ENCODE assay signal across 1 cellular context in the genomic region with DNA sequence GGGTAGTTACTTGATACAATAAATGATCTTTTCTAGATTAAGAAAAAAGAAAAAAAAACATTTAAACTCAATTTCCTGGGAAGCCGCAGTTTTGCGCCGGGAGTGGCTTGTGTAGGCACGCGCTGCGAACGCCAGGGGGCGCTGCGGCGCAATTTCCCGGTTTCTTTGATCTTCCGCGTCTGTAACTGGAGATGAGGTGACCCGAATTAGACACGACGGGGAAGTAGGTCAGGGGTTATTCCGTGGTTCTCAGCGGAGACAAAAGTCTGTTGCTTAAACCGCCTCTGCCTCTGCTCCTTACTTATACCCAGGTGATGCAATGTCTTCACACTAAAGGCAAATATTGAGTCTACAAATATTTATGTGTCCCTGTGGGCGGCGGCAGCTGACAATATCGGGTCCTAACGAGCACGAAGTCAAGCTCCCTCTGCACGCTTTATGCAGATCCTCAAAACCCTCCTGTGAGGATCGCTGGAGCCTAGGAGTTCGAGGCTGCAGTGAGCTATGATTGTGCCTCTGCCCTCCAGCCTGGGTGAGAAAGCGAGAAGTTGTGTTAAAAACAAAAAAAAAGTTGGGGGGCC.
TF ChIP-seq lines count a peak whose summit lies in the region.

No MANE protein-coding gene starts in this region.

TF ChIP-seq in HepG2, 621 proteins besides CTCF, POLR2A, EP300 and RAD21 (continued from another document and continues in another):
- TF ChIP-seq, protein P1, sequence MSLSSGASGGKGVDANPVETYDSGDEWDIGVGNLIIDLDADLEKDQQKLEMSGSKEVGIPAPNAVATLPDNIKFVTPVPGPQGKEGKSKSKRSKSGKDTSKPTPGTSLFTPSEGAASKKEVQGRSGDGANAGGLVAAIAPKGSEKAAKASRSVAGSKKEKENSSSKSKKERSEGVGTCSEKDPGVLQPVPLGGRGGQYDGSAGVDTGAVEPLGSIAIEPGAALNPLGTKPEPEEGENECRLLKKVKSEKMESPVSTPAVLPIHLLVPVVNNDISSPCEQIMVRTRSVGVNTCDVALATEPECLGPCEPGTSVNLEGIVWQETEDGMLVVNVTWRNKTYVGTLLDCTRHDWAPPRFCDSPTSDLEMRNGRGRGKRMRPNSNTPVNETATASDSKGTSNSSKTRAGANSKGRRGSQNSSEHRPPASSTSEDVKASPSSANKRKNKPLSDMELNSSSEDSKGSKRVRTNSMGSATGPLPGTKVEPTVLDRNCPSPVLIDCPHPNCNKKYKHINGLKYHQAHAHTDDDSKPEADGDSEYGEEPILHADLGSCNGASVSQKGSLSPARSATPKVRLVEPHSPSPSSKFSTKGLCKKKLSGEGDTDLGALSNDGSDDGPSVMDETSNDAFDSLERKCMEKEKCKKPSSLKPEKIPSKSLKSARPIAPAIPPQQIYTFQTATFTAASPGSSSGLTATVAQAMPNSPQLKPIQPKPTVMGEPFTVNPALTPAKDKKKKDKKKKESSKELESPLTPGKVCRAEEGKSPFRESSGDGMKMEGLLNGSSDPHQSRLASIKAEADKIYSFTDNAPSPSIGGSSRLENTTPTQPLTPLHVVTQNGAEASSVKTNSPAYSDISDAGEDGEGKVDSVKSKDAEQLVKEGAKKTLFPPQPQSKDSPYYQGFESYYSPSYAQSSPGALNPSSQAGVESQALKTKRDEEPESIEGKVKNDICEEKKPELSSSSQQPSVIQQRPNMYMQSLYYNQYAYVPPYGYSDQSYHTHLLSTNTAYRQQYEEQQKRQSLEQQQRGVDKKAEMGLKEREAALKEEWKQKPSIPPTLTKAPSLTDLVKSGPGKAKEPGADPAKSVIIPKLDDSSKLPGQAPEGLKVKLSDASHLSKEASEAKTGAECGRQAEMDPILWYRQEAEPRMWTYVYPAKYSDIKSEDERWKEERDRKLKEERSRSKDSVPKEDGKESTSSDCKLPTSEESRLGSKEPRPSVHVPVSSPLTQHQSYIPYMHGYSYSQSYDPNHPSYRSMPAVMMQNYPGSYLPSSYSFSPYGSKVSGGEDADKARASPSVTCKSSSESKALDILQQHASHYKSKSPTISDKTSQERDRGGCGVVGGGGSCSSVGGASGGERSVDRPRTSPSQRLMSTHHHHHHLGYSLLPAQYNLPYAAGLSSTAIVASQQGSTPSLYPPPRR (CRISPR knock-in tag; IDR thresholded peaks at IDR 0.05; ENCODE audit: borderline replicate concordance) = peak; percentile 92
- TF ChIP-seq, protein P2, sequence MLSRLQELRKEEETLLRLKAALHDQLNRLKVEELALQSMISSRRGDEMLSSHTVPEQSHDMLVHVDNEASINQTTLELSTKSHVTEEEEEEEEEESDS (CRISPR knock-in tag; IDR thresholded peaks at IDR 0.05; ENCODE audit: borderline replicate concordance) = no peak
- TF ChIP-seq ATF1 (CRISPR knock-in tag; IDR thresholded peaks at IDR 0.05) (peak; percentile 64; the same call in 1 of the 2 replicates), EEA1 (CRISPR knock-in tag; IDR thresholded peaks at IDR 0.05; ENCODE audit: borderline replicate concordance) (no peak), NR2C2 (CRISPR knock-in tag; IDR thresholded peaks at IDR 0.05; ENCODE audit: borderline replicate concordance) (peak; percentile 85), ZNF230 (CRISPR knock-in tag; IDR thresholded peaks at IDR 0.05) (peak; percentile 48; the same call in 1 of the 2 replicates), CCDC6 (CRISPR knock-in tag; IDR thresholded peaks at IDR 0.05) (peak; percentile 54; the same call in 1 of the 2 replicates), NCOA1 (CRISPR knock-in tag; IDR thresholded peaks at IDR 0.05) (no peak), PRPF4 (IDR thresholded peaks at IDR 0.05; ENCODE audit: low read depth, low read length, poor library complexity, severe bottlenecking) (no peak), PHF5A (CRISPR knock-in tag; IDR thresholded peaks at IDR 0.05; ENCODE audit: low read depth, unreplicated experiment) (peak; percentile 70), ZKSCAN1 (IDR thresholded peaks at IDR 0.05; ENCODE audit: low read length) (no peak), ZBTB20 (CRISPR knock-in tag; IDR thresholded peaks at IDR 0.05; ENCODE audit: borderline replicate concordance, low read depth) (0 out of 2 replicates have a peak, but pooled peaks have one; percentile 36), HMG20A (CRISPR knock-in tag; IDR thresholded peaks at IDR 0.05; ENCODE audit: borderline replicate concordance) (peak; percentile 96), TARDBP (CRISPR knock-in tag; IDR thresholded peaks at IDR 0.05) (peak; percentile 75), MAZ (IDR thresholded peaks at IDR 0.05; ENCODE audit: borderline replicate concordance, low read depth, low read length) (peak; percentile 41; the same call in 1 of the 2 replicates), MAZ (CRISPR knock-in tag; IDR thresholded peaks at IDR 0.05; ENCODE audit: low read depth) (peak; percentile 84), SOX13 (IDR thresholded peaks at IDR 0.05) (peak; percentile 75; the same call in 1 of the 2 replicates), SOX13 (CRISPR knock-in tag; conservative IDR thresholded peaks at IDR 0.05 in 1 of 2, IDR thresholded peaks at IDR 0.05 in 1 of 2) (peak in 1 of 2 experiments; percentile 91; a peak in 2 of 4 replicates), FOSL1 (CRISPR knock-in tag; IDR thresholded peaks at IDR 0.05; ENCODE audit: borderline replicate concordance) (no peak), ESRRA (CRISPR knock-in tag; IDR thresholded peaks at IDR 0.05; ENCODE audit: low read depth) (no peak), ZNF253 (CRISPR knock-in tag; IDR thresholded peaks at IDR 0.05; ENCODE audit: borderline replicate concordance) (no peak), RELA (CRISPR knock-in tag; IDR thresholded peaks at IDR 0.05) (no peak), ZNF12 (CRISPR knock-in tag; IDR thresholded peaks at IDR 0.05) (peak; percentile 98), ZNF350 (CRISPR knock-in tag; IDR thresholded peaks at IDR 0.05; ENCODE audit: borderline replicate concordance, low read depth) (peak; percentile 88), RBM39 (IDR thresholded peaks at IDR 0.05; ENCODE audit: low read depth, low read length, poor library complexity, severe bottlenecking) (no peak), ZNF558 (CRISPR knock-in tag; IDR thresholded peaks at IDR 0.05; ENCODE audit: borderline replicate concordance) (peak; percentile 42; the same call in 1 of the 2 replicates), BHLHE40 (IDR thresholded peaks at IDR 0.05; ENCODE audit: low read length) (peak; percentile 60; the same call in 1 of the 2 replicates), GZF1 (CRISPR knock-in tag; IDR thresholded peaks at IDR 0.05) (peak; percentile 64; the same call in 1 of the 2 replicates), KDM5A (IDR thresholded peaks at IDR 0.05; ENCODE audit: borderline replicate concordance, low read length) (no peak), NPAS2 (CRISPR knock-in tag; IDR thresholded peaks at IDR 0.05; ENCODE audit: borderline replicate concordance) (no peak), ZMYM3 (CRISPR knock-in tag; IDR thresholded peaks at IDR 0.05) (peak; percentile 83), NFRKB (IDR thresholded peaks at IDR 0.05) (no peak), JDP2 (CRISPR knock-in tag; IDR thresholded peaks at IDR 0.05; ENCODE audit: borderline replicate concordance) (no peak), EHMT2 (IDR thresholded peaks at IDR 0.05; ENCODE audit: borderline replicate concordance, low read depth, low read length) (no peak), NR2F2 (IDR thresholded peaks at IDR 0.05; ENCODE audit: borderline replicate concordance, low read depth) (peak; percentile 65; the same call in 1 of the 2 replicates), NFE2 (CRISPR knock-in tag; IDR thresholded peaks at IDR 0.05) (no peak), ZBTB1 (CRISPR knock-in tag; IDR thresholded peaks at IDR 0.05; ENCODE audit: borderline replicate concordance) (no peak), FLYWCH1 (CRISPR knock-in tag; IDR thresholded peaks at IDR 0.05) (no peak), ZNF773 (CRISPR knock-in tag; IDR thresholded peaks at IDR 0.05; ENCODE audit: borderline replicate concordance) (no peak), ZSCAN9 (CRISPR knock-in tag; IDR thresholded peaks at IDR 0.05; ENCODE audit: borderline replicate concordance) (peak; percentile 81; the same call in 1 of the 2 replicates)
- TF ChIP-seq, protein P3, sequence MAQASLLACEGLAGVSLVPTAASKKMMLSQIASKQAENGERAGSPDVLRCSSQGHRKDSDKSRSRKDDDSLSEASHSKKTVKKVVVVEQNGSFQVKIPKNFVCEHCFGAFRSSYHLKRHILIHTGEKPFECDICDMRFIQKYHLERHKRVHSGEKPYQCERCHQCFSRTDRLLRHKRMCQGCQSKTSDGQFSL (CRISPR knock-in tag; IDR thresholded peaks at IDR 0.05) = no peak
- TF ChIP-seq, protein P4, sequence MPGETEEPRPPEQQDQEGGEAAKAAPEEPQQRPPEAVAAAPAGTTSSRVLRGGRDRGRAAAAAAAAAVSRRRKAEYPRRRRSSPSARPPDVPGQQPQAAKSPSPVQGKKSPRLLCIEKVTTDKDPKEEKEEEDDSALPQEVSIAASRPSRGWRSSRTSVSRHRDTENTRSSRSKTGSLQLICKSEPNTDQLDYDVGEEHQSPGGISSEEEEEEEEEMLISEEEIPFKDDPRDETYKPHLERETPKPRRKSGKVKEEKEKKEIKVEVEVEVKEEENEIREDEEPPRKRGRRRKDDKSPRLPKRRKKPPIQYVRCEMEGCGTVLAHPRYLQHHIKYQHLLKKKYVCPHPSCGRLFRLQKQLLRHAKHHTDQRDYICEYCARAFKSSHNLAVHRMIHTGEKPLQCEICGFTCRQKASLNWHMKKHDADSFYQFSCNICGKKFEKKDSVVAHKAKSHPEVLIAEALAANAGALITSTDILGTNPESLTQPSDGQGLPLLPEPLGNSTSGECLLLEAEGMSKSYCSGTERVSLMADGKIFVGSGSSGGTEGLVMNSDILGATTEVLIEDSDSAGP (CRISPR knock-in tag; IDR thresholded peaks at IDR 0.05; ENCODE audit: borderline replicate concordance) = peak; percentile 42; the same call in 1 of the 2 replicates
- TF ChIP-seq, protein P5, sequence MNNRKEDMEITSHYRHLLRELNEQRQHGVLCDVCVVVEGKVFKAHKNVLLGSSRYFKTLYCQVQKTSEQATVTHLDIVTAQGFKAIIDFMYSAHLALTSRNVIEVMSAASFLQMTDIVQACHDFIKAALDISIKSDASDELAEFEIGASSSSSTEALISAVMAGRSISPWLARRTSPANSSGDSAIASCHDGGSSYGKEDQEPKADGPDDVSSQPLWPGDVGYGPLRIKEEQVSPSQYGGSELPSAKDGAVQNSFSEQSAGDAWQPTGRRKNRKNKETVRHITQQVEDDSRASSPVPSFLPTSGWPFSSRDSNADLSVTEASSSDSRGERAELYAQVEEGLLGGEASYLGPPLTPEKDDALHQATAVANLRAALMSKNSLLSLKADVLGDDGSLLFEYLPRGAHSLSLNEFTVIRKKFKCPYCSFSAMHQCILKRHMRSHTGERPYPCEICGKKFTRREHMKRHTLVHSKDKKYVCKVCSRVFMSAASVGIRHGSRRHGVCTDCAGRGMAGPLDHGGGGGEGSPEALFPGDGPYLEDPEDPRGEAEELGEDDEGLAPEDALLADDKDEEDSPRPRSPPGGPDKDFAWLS (CRISPR knock-in tag; IDR thresholded peaks at IDR 0.05; ENCODE audit: borderline replicate concordance) = no peak
- TF ChIP-seq, protein P6, sequence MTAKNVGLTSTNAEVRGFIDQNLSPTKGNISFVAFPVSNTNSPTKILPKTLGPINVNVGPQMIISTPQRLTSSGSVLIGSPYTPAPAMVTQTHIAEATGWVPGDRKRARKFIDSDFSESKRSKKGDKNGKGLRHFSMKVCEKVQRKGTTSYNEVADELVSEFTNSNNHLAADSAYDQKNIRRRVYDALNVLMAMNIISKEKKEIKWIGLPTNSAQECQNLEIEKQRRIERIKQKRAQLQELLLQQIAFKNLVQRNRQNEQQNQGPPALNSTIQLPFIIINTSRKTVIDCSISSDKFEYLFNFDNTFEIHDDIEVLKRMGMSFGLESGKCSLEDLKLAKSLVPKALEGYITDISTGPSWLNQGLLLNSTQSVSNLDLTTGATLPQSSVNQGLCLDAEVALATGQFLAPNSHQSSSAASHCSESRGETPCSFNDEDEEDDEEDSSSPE (CRISPR knock-in tag; IDR thresholded peaks at IDR 0.05) = peak; percentile 60
- TF ChIP-seq, protein P7, sequence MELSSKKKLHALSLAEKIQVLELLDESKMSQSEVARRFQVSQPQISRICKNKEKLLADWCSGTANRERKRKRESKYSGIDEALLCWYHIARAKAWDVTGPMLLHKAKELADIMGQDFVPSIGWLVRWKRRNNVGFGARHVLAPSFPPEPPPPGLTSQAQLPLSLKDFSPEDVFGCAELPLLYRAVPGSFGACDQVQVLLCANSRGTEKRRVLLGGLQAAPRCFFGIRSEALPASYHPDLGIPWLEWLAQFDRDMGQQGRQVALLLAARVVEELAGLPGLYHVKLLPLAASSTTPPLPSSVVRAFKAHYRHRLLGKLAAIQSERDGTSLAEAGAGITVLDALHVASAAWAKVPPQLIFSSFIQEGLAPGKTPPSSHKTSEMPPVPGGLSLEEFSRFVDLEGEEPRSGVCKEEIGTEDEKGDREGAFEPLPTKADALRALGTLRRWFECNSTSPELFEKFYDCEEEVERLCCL (CRISPR knock-in tag; IDR thresholded peaks at IDR 0.05; ENCODE audit: borderline replicate concordance) = no peak
- TF ChIP-seq, protein P8, sequence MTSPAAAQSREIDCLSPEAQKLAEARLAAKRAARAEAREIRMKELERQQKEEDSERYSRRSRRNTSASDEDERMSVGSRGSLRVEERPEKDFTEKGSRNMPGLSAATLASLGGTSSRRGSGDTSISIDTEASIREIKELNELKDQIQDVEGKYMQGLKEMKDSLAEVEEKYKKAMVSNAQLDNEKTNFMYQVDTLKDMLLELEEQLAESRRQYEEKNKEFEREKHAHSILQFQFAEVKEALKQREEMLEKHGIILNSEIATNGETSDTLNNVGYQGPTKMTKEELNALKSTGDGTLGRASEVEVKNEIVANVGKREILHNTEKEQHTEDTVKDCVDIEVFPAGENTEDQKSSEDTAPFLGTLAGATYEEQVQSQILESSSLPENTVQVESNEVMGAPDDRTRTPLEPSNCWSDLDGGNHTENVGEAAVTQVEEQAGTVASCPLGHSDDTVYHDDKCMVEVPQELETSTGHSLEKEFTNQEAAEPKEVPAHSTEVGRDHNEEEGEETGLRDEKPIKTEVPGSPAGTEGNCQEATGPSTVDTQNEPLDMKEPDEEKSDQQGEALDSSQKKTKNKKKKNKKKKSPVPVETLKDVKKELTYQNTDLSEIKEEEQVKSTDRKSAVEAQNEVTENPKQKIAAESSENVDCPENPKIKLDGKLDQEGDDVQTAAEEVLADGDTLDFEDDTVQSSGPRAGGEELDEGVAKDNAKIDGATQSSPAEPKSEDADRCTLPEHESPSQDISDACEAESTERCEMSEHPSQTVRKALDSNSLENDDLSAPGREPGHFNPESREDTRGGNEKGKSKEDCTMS (CRISPR knock-in tag; conservative IDR thresholded peaks at IDR 0.05) = no peak
- TF ChIP-seq, protein P9, sequence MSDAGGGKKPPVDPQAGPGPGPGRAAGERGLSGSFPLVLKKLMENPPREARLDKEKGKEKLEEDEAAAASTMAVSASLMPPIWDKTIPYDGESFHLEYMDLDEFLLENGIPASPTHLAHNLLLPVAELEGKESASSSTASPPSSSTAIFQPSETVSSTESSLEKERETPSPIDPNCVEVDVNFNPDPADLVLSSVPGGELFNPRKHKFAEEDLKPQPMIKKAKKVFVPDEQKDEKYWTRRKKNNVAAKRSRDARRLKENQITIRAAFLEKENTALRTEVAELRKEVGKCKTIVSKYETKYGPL (CRISPR knock-in tag; IDR thresholded peaks at IDR 0.05) = no peak
